Comparison of ENCODE assay signal across 10 cellular contexts in genomic region chr1:171794085-171794484, GRCh38. TPM values are rescaled to one million over a fixed set of nuclear protein-coding genes. Genes with fewer than 3 reads are reported as not detected.
DNase-seq lines count a peak whose midpoint lies in the region; ATAC-seq and TF ChIP-seq lines count a peak whose summit lies in the region.
"Had no signal": no experiment of that assay in that cellular context is flagged by ENCODE, and none has a peak within 500 bp of the region (broad histone marks: within the 10 kb centered on the region; RNA-seq: fewer than 3 reads in every experiment).

No MANE protein-coding gene starts in this region.

- DNase-seq in activated effector memory CD4-positive, alpha-beta T cell treated with anti-CD3 and anti-CD28 coated beads, Interleukin-2, amount 50 U/mL, for 16 hours, result peak; percentile 76
- no peak for DNase-seq in activated effector memory CD4-positive, alpha-beta T cell treated with Interleukin-2 at 50 U/mL for 16 hours
- DNase-seq in activated CD4-positive, alpha-beta T cell treated with anti-CD3 and anti-CD28 coated beads, Interleukin-2, amount 50 U/mL, for 48 hours, result peak; percentile 47 to 68
- DNase-seq in fibroblast of the aortic adventitia (ENCODE audit: low read depth), result peak; percentile 31
- DNase-seq in testis, result no peak
- DNase-seq in ureter (ENCODE audit: low spot score), result no peak
- DNase-seq in medulla oblongata (ENCODE audit: extremely low spot score), result no peak
- DNase-seq: H7, NCI-H524 had no signal

- peak overlapping the region; percentile 53 to 66 for H3K27ac ChIP-seq in testis

- no peaks in the 10 kb centered on the region for H3K27me3 ChIP-seq in testis

- H3K4me3 ChIP-seq in fibroblast of the aortic adventitia (ENCODE audit: low read depth, low read length) (no peak overlapping the region), testis (no peak overlapping the region)

- WGBS in testis, 2 donors, result 90 to 95% methylated on average over 4 of the region's 4 CpGs

- no peak for TF ChIP-seq CTCF in fibroblast of the aortic adventitia (IDR thresholded peaks at IDR 0.05; ENCODE audit: insufficient read depth, low read length)
- TF ChIP-seq CTCF in testis (IDR thresholded peaks at IDR 0.05), result no peak

- H3K4me1 ChIP-seq in testis, result peaks cover 26% of the 10 kb centered on the region

- ATAC-seq in GM21737 (IDR thresholded peaks at IDR 0.05; ENCODE audit: unreplicated experiment), result no peak

- intact Hi-C loops in testis (cut with DNase I; ENCODE audit: low total_unique reads), result no loop called here

- no peak for TF ChIP-seq POLR2A in testis (IDR thresholded peaks at IDR 0.05)

- no peaks in the 10 kb centered on the region for H3K9me3 ChIP-seq in testis

- no peaks in the 10 kb centered on the region for H3K36me3 ChIP-seq in testis (ENCODE audit: low read depth, missing control alignments)

RNA-seq across cellular contexts. Expression of gene METTL13, which starts 12.6 kb away (rescaled TPM):
- total RNA-seq in fibroblast of the aortic adventitia (ENCODE audit: low replicate concordance) (15.8 and 19.6 TPM in 2 replicates), testis (10 to 100 TPM; 47.5 to 50.3 TPM), ureter (36.3 TPM)
- 47.2 TPM for polyA plus RNA-seq in testis (ENCODE audit: insufficient read depth, low read depth, low replicate concordance)

RNA-seq across cellular contexts. Expression of gene DNM3, which starts 47.2 kb away (rescaled TPM):
- total RNA-seq in fibroblast of the aortic adventitia (ENCODE audit: low replicate concordance), result 2.0 and 2.1 TPM in 2 replicates
- 10 to 100 TPM in 1 of 2 donors, 1 to 10 TPM in 1; 8.4 to 10.2 TPM for total RNA-seq in testis
- polyA plus RNA-seq in testis (ENCODE audit: insufficient read depth, low read depth, low replicate concordance), result 4.9 TPM
- 7.9 TPM for total RNA-seq in ureter

RNA-seq across cellular contexts. Expression of gene VAMP4, which starts 52.2 kb away (rescaled TPM):
- total RNA-seq in fibroblast of the aortic adventitia (ENCODE audit: low replicate concordance) (10.7 and 15.5 TPM in 2 replicates), testis (10 to 100 TPM; 22.6 to 23.7 TPM), ureter (16.3 TPM)
- polyA plus RNA-seq in testis (ENCODE audit: insufficient read depth, low read depth, low replicate concordance), result 28.6 TPM

Comparison
In these comparisons a context has a peak if more than half of its experiments do, and no peak if none do; other contexts are left out.
1. DNase-seq: peak in activated effector memory CD4-positive, alpha-beta T cell treated with anti-CD3 and anti-CD28 coated beads, Interleukin-2, amount 50 U/mL, for 16 hours (single experiment), activated CD4-positive, alpha-beta T cell treated with anti-CD3 and anti-CD28 coated beads, Interleukin-2, amount 50 U/mL, for 48 hours (2 of 2) and fibroblast of the aortic adventitia (single experiment); none in activated effector memory CD4-positive, alpha-beta T cell treated with Interleukin-2 at 50 U/mL for 16 hours (single experiment), testis (single experiment), ureter (single experiment) and medulla oblongata (single experiment).